8 cellular contexts compared by ENCODE assay signal in the genomic region with DNA sequence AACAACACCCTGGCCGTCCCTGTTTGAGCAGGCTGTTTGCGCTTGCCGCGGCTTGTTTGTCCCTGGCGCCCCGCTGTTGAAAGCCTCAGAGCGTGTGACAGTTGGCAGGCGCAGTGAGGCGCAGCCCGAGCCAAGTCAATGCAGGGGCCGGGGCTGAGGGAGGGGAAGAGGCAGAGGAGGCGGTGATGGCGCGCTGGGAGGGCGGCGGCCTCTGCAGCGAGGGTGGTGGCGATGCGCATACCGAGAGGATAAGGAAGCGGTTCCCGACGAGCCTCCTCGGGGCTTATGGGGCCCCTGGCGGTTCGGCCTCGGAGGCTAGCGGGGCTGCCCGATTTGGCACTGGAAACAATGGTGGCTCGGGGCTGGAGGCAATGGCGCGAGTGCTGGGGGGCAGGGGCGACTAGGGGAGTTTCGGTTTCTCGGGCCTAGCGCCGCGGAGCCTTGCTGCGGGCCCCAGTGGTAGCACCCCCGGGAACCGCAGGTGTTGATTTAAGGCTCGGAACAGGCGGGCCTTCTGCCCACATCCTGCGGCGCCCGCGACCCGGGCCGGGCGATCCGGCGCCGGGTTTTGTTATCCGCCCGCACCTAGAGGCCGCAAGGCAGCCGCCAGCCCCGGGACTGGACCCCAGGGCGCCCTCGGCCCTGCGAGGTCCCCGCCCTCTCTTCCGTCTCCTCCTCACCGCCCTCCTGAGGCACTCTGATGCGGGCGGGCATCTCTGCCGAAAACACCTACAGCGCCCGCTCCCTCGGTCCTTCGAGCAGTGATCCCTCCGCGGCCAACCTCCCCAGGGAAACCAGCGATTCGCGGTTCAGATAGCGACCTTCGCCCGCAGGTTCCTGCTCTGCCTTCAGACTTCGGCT. TPM values are rescaled to one million over a fixed set of nuclear protein-coding genes. Genes with fewer than 3 reads are reported as not detected.
DNase-seq lines count a peak whose midpoint lies in the region; ATAC-seq and TF ChIP-seq lines count a peak whose summit lies in the region.

No MANE protein-coding gene starts in this region.

- under 1% methylated on average over 80 of the region's 80 CpGs for WGBS in right cardiac atrium

- H3K4me3 ChIP-seq in right cardiac atrium (ENCODE audit: low read length) (peak overlapping the region; percentile 94), uterus (peak overlapping the region; percentile 93 to 99)

- intact Hi-C loops in right cardiac atrium (cut with DNase I) (loop anchor here in 1 of 4 donors (5.0 kb wide), 1 partner anchor 42 kb away; no protein-coding TSS in a partner anchor), uterus (cut with DNase I; ENCODE audit: low total_unique reads) (no loop called here)

- peak in 1 of 4 experiments; percentile 57 for TF ChIP-seq CTCF in uterus (IDR thresholded peaks at IDR 0.05)

- H3K27ac ChIP-seq in right cardiac atrium (ENCODE audit: low read length) (peak overlapping the region; percentile 97), uterus (peak overlapping the region; percentile 97 to 98)

- peaks cover 54% of the 10 kb centered on the region for H3K4me1 Mint-ChIP-seq in T-helper 17 cell

- H3K27ac Mint-ChIP-seq in T-helper 17 cell = peak overlapping the region; percentile 98

- H3K36me3 Mint-ChIP-seq in T-helper 17 cell (ENCODE audit: low read depth) = no peaks in the 10 kb centered on the region

- no peaks in the 10 kb centered on the region for H3K36me3 ChIP-seq in uterus

- peak; percentile 85 for DNase-seq in NCI-H1694 treated with DMSO at 0.1 percent for 48 hours (lab: John Stamatoyannopoulos, UW)
- peak; percentile 87 to 93 (median 93) for DNase-seq in T-helper 17 cell
- peak; percentile 71 to 96 (median 91) for DNase-seq in anterior cingulate cortex (lab: John Stamatoyannopoulos, UW)
- peak; percentile 93 to 98 (median 98) for DNase-seq in right cardiac atrium
- peak; percentile 80 for DNase-seq in pulmonary artery endothelial cell (ENCODE audit: low read depth, low spot score)
- DNase-seq in uterus = peak; percentile 88 to 93

- H3K9me3 ChIP-seq in T-helper 17 cell (ENCODE audit: control insufficient read depth, low read length, poor library complexity, severe bottlenecking) (no peaks in the 10 kb centered on the region), right cardiac atrium (ENCODE audit: control insufficient read depth, low read length) (no peaks in the 10 kb centered on the region), uterus (no peaks in the 10 kb centered on the region)

- peak in 1 of 2 donors; percentile 82 for TF ChIP-seq POLR2A in uterus (IDR thresholded peaks at IDR 0.05)

- H3K27me3 ChIP-seq in right cardiac atrium (ENCODE audit: control insufficient read depth, insufficient read depth) (no peaks in the 10 kb centered on the region), uterus (no peaks in the 10 kb centered on the region)

- H3K4me3 Mint-ChIP-seq in T-helper 17 cell = peak overlapping the region; percentile 96

- no peaks in the 10 kb centered on the region for H3K27me3 Mint-ChIP-seq in T-helper 17 cell

- ATAC-seq in GM18498 (IDR thresholded peaks at IDR 0.05; ENCODE audit: unreplicated experiment) = peak; percentile 68
- peak; percentile 54 for ATAC-seq in HG02938 (IDR thresholded peaks at IDR 0.05; ENCODE audit: unreplicated experiment)
- peak; percentile 75 for ATAC-seq in T-helper 17 cell
- ATAC-seq in right cardiac atrium = peak; percentile 93 to 94

- H3K4me1 ChIP-seq in right cardiac atrium (ENCODE audit: control insufficient read depth, insufficient read depth, low read length) (no peaks in the 10 kb centered on the region), uterus (peaks cover 0 to 4% of the 10 kb centered on the region in 2 donors)

RNA-seq across cellular contexts. Expression of a gene that starts 1.0 kb away (rescaled TPM):
- total RNA-seq in T-helper 17 cell (10 to 100 TPM; 72.4 to 80.7 TPM), right cardiac atrium (10 to 100 TPM; 56.5 to 70.1 (median 63.6) TPM), pulmonary artery endothelial cell (29.1 and 45.6 TPM in 2 replicates), uterus (10 to 100 TPM; 32.5 to 93.9 (median 51.1) TPM)
- 15.7 TPM for polyA plus RNA-seq in right cardiac atrium

RNA-seq across cellular contexts. Expression of a gene that starts 58.6 kb away (rescaled TPM):
- 10 to 100 TPM; 42.7 to 65.6 TPM for total RNA-seq in T-helper 17 cell
- total RNA-seq in right cardiac atrium = 1 to 10 TPM; 6.3 to 7.2 (median 7.0) TPM
- 0.81 TPM for polyA plus RNA-seq in right cardiac atrium
- total RNA-seq in pulmonary artery endothelial cell = 5.6 and 12.3 TPM in 2 replicates
- 10 to 100 TPM in 3 of 4 donors, 1 to 10 TPM in 1; 9.5 to 29.2 (median 17.1) TPM for total RNA-seq in uterus

Comparison
In these comparisons a context has a peak if more than half of its experiments do, and no peak if none do; other contexts are left out.
1. Peak in every context shown above with its lines: DNase-seq, ATAC-seq, H3K4me3 ChIP-seq and H3K27ac ChIP-seq.